Comparison of ENCODE assay signal across 18 cellular contexts in genomic region chr10:28429573-28430216, GRCh38.
A peak's percentile ranks its signal among the peaks of the same experiment; 100 is the strongest.
DNase-seq lines count a peak whose midpoint lies in the region; ATAC-seq and TF ChIP-seq lines count a peak whose summit lies in the region.
"Had no signal": no experiment of that assay in that cellular context is flagged by ENCODE, and none has a peak within 500 bp of the region (broad histone marks: within the 10 kb centered on the region; RNA-seq: fewer than 3 reads in every experiment).

No MANE protein-coding gene starts in this region.

- DNase-seq in DMS 273 (lab: John Stamatoyannopoulos, UW; ENCODE audit: unreplicated experiment) (peak; percentile 27), DMS 273 treated with DMSO at 0.1 percent for 48 hours (lab: John Stamatoyannopoulos, UW) (no peak), HCT116 (ENCODE audit: low read depth, low spot score) (peak; percentile 8), SK-MEL-5 (ENCODE audit: low read depth, low spot score) (peak; percentile 23), fibroblast of the aortic adventitia (ENCODE audit: low read depth) (peak; percentile 35), HPDE6-E6E7 (ENCODE audit: extremely low spot score) (no peak), NCI-H2196 (lab: John Stamatoyannopoulos, UW; ENCODE audit: unreplicated experiment) (no peak)
- DNase-seq: activated CD8-positive, alpha-beta memory T cell treated with anti-CD3 and anti-CD28 coated beads, Interleukin-2, amount 50 U/mL, for 4 hours; activated naive CD4-positive, alpha-beta T cell; heart right ventricle; KBM-7; kidney; NCI-H510A treated with DMSO at 0.1 percent for 48 hours; stimulated activated CD4-positive, alpha-beta T cell treated with anti-CD3 and anti-CD28 coated beads, Interleukin-4, amount 100 ng/mL, for 1 hour; thyroid gland had no signal

- CTCF ChIA-PET in HCT116 (lab: Charles Lee), result no interaction called here

- H3K9ac ChIP-seq in HCT116 (ENCODE audit: low read length), result no peak overlapping the region

- TF ChIP-seq POLR2A in HCT116 (IDR thresholded peaks at IDR 0.05; ENCODE audit: borderline replicate concordance, extremely low read depth, insufficient read depth, insufficient read length), result no peak

- no peak for TF ChIP-seq CTCF in HCT116 (IDR thresholded peaks at IDR 0.05 in 2 of 3, conservative IDR thresholded peaks at IDR 0.05 in 1 of 3; ENCODE audit: borderline replicate concordance in 1 of 3, insufficient read depth in 1 of 3, low read depth in 2 of 3, low read length in 2 of 3)
- no peak for TF ChIP-seq CTCF in fibroblast of the aortic adventitia (IDR thresholded peaks at IDR 0.05; ENCODE audit: insufficient read depth, low read length)

- no peak overlapping the region for H3K27ac ChIP-seq in HCT116 (ENCODE audit: low read depth, low read length)
- H3K27ac ChIP-seq: 22Rv1, ascending aorta, heart right ventricle, thyroid gland had no signal

- no TSS peak for BruUV-seq in HCT116 (replicated peaks; lab: Mats Ljungman, UMichigan)

- no peak overlapping the region for H3K4me3 ChIP-seq in HCT116 (replicated peaks in 1 of 2; ENCODE audit: low read depth in 1 of 2, low read length in 2 of 2)
- no peak overlapping the region for H3K4me3 ChIP-seq in fibroblast of the aortic adventitia (ENCODE audit: low read depth, low read length)
- H3K4me3 ChIP-seq: ascending aorta, heart right ventricle, thyroid gland had no signal

- POLR2A ChIA-PET in HCT116 (lab: Charles Lee), result no interaction called here

- no peaks in the 10 kb centered on the region for H3K9me3 ChIP-seq in HCT116 (ENCODE audit: control insufficient read depth in 1 of 2, insufficient read depth in 1 of 2, low read depth in 1 of 2, low read length in 2 of 2)
- H3K9me3 ChIP-seq: ascending aorta, thyroid gland had no signal

- RAD21 ChIA-PET in HCT116 (lab: Charles Lee; ENCODE audit: low non-redundant PET in 1 of 2, low total read pairs in 2 of 2, uncharacterized antibody in 2 of 2, unreplicated experiment in 2 of 2), result no interaction called here

- peaks cover 0 to 7% of the 10 kb centered on the region in 2 experiments; a peak in 2 of 4 replicates for H3K4me1 ChIP-seq in HCT116 (ENCODE audit: control insufficient read depth in 1 of 2, insufficient read depth in 2 of 2, low read length in 2 of 2)
- H3K4me1 ChIP-seq: thyroid gland had no signal

- no peak for TF ChIP-seq RAD21 in HCT116 (IDR thresholded peaks at IDR 0.05; ENCODE audit: low read depth)

- intact Hi-C loops in HCT116 (cut with micrococcal nuclease), result loop anchor here (5.0 kb wide), 2 partner anchors 703 to 873 kb away; no protein-coding TSS in a partner anchor

- H4K20me1 ChIP-seq in HCT116 (ENCODE audit: insufficient read depth), result no peaks in the 10 kb centered on the region

- no peaks in the 10 kb centered on the region for H3K27me3 ChIP-seq in HCT116 (ENCODE audit: insufficient read depth, low read length)
- H3K27me3 ChIP-seq: ascending aorta, heart right ventricle, thyroid gland had no signal

- H3K79me2 ChIP-seq in HCT116 (ENCODE audit: insufficient read depth, low read length), result no peaks in the 10 kb centered on the region

- H3K9me2 ChIP-seq in HCT116 (ENCODE audit: insufficient read depth), result no peaks in the 10 kb centered on the region

- no peaks in the 10 kb centered on the region for H3K36me3 ChIP-seq in HCT116 (ENCODE audit: control insufficient read depth in 1 of 2, insufficient read depth in 2 of 2, low read length in 2 of 2)
- H3K36me3 ChIP-seq: ascending aorta, heart right ventricle, thyroid gland had no signal

- in situ Hi-C loops in SK-MEL-5 (cut with HindIII; ENCODE audit: low pct_unique_long_range_greater_than_20kb, low sequenced_read_pairs), result loop anchor here (25.0 kb wide), 1 partner anchor 158 kb away; no protein-coding TSS in a partner anchor

- no peak overlapping the region for H3K4me2 ChIP-seq in HCT116 (ENCODE audit: low read length)

- H2AFZ ChIP-seq in HCT116 (ENCODE audit: low read depth, low read length, poor library complexity, severe bottlenecking), result no peak overlapping the region

- ATAC-seq in HCT116 (no peak), GM18858 (IDR thresholded peaks at IDR 0.05; ENCODE audit: unreplicated experiment) (no peak)
- ATAC-seq: heart right ventricle had no signal

TF ChIP-seq in HCT116, 20 proteins besides CTCF, POLR2A, EP300 and RAD21:
- TF ChIP-seq SRF (IDR thresholded peaks at IDR 0.05; ENCODE audit: low read depth) (no peak), ZNF274 (IDR thresholded peaks at IDR 0.05; ENCODE audit: low read depth, low read length) (no peak), SP1 (IDR thresholded peaks at IDR 0.05; ENCODE audit: low read depth) (no peak), EZH2 (IDR thresholded peaks at IDR 0.05) (no peak), JUND (IDR thresholded peaks at IDR 0.05) (no peak), TCF7L2 (IDR thresholded peaks at IDR 0.05; ENCODE audit: borderline replicate concordance, extremely low read depth, insufficient read depth, insufficient read length) (no peak), EZH2phosphoT487 (IDR thresholded peaks at IDR 0.05; ENCODE audit: borderline replicate concordance) (no peak), SIN3A (IDR thresholded peaks at IDR 0.05; ENCODE audit: low read depth) (no peak)

Comparison
In these comparisons a context has a peak if more than half of its experiments do, and no peak if none do; other contexts are left out.
1. DNase-seq: peak in DMS 273 (single experiment), HCT116 (single experiment), SK-MEL-5 (single experiment) and fibroblast of the aortic adventitia (single experiment); none in DMS 273 treated with DMSO at 0.1 percent for 48 hours (single experiment), HPDE6-E6E7 (single experiment) and NCI-H2196 (single experiment).